23 cellular contexts compared by ENCODE assay signal in genomic region chr1:7279753-7280150, GRCh38.
"Had no signal": no experiment of that assay in that cellular context is flagged by ENCODE, and none has a peak within 500 bp of the region (broad histone marks: within the 10 kb centered on the region; RNA-seq: fewer than 3 reads in every experiment).

No MANE protein-coding gene starts in this region.

- H3K27ac Mint-ChIP-seq: activated naive CD8-positive, alpha-beta T cell treated with anti-CD3 and anti-CD28 coated beads, Interleukin-2, amount 10 ng/mL, durations not matched to agents 7 days and 5 days; brain; naive B cell; stimulated activated memory B cell treated with anti-CD40 and anti-IgM and Interleukin-4, amounts not matched to agents 10 μg/mL and 1 μg/mL and 100 μg/mL, for 72 hours had no signal

- H3K27me3 ChIP-seq: colonic mucosa, foreskin keratinocyte, thyroid gland had no signal

- H3K4me1 Mint-ChIP-seq: activated naive CD8-positive, alpha-beta T cell treated with anti-CD3 and anti-CD28 coated beads, Interleukin-2, amount 10 ng/mL, durations not matched to agents 7 days and 5 days; stimulated activated memory B cell treated with anti-CD40 and anti-IgM and Interleukin-4, amounts not matched to agents 10 μg/mL and 1 μg/mL and 100 μg/mL, for 72 hours had no signal

- H3K4me3 Mint-ChIP-seq: activated naive CD8-positive, alpha-beta T cell treated with anti-CD3 and anti-CD28 coated beads, Interleukin-2, amount 10 ng/mL, durations not matched to agents 7 days and 5 days; brain; naive B cell; stimulated activated memory B cell treated with anti-CD40 and anti-IgM and Interleukin-4, amounts not matched to agents 10 μg/mL and 1 μg/mL and 100 μg/mL, for 72 hours had no signal

- H3K9ac ChIP-seq: parathyroid adenoma had no signal

- H2AFZ ChIP-seq: parathyroid adenoma had no signal

- H3K4me3 ChIP-seq: colonic mucosa, esophagus squamous epithelium, lower lobe of right lung, thyroid gland had no signal

- H3K79me2 ChIP-seq: parathyroid adenoma had no signal

- H3K36me3 Mint-ChIP-seq: activated naive CD8-positive, alpha-beta T cell treated with anti-CD3 and anti-CD28 coated beads, Interleukin-2, amount 10 ng/mL, durations not matched to agents 7 days and 5 days; stimulated activated memory B cell treated with anti-CD40 and anti-IgM and Interleukin-4, amounts not matched to agents 10 μg/mL and 1 μg/mL and 100 μg/mL, for 72 hours had no signal

- FAIRE-seq: endothelial cell of umbilical vein, urothelium cell line had no signal

- H3K36me3 ChIP-seq: colonic mucosa, esophagus squamous epithelium, lower lobe of right lung, thyroid gland had no signal

- H3K27ac ChIP-seq: colonic mucosa, esophagus squamous epithelium, foreskin keratinocyte, lower lobe of right lung, parathyroid adenoma, thyroid gland had no signal

- H3K4me1 ChIP-seq: colonic mucosa, lower lobe of right lung, parathyroid adenoma, thyroid gland had no signal

- DNase-seq: activated CD4-positive, alpha-beta T cell treated with anti-CD3 and anti-CD28 coated beads for 1 hour; activated CD4-positive, alpha-beta T cell treated with anti-CD3 and anti-CD28 coated beads, Interleukin-2, amount 50 U/mL, for 4 hours; activated naive CD4-positive, alpha-beta T cell; activated naive CD8-positive, alpha-beta T cell treated with anti-CD3 and anti-CD28 coated beads, Interleukin-2, amount 10 ng/mL, durations not matched to agents 7 days and 5 days; activated T-cell treated with anti-CD3 and anti-CD28 coated beads for 4 hours; central memory CD4-positive, alpha-beta T cell; effector CD4-positive, alpha-beta T cell; esophagus squamous epithelium; foreskin keratinocyte; glutamatergic neuron; lower lobe of right lung; midbrain; naive B cell; stimulated activated CD4-positive, alpha-beta T cell treated with anti-CD3 and anti-CD28 coated beads, Interleukin-12 subunit alpha, Interleukin-12 subunit beta, amount 100 ng/mL, for 4 hours; stimulated activated CD4-positive, alpha-beta T cell treated with anti-CD3 and anti-CD28 coated beads, Interleukin-2, amount 100 ng/mL, for 24 hours; T1000; thyroid gland had no signal

- ATAC-seq: foreskin keratinocyte; lower lobe of right lung; stimulated activated memory B cell treated with anti-CD40 and anti-IgM and Interleukin-4, amounts not matched to agents 10 μg/mL and 1 μg/mL and 100 μg/mL, for 72 hours had no signal

- H3K9me3 ChIP-seq: colonic mucosa, thyroid gland had no signal
